ENCODE assay signal across 8 cellular contexts in the genomic region with DNA sequence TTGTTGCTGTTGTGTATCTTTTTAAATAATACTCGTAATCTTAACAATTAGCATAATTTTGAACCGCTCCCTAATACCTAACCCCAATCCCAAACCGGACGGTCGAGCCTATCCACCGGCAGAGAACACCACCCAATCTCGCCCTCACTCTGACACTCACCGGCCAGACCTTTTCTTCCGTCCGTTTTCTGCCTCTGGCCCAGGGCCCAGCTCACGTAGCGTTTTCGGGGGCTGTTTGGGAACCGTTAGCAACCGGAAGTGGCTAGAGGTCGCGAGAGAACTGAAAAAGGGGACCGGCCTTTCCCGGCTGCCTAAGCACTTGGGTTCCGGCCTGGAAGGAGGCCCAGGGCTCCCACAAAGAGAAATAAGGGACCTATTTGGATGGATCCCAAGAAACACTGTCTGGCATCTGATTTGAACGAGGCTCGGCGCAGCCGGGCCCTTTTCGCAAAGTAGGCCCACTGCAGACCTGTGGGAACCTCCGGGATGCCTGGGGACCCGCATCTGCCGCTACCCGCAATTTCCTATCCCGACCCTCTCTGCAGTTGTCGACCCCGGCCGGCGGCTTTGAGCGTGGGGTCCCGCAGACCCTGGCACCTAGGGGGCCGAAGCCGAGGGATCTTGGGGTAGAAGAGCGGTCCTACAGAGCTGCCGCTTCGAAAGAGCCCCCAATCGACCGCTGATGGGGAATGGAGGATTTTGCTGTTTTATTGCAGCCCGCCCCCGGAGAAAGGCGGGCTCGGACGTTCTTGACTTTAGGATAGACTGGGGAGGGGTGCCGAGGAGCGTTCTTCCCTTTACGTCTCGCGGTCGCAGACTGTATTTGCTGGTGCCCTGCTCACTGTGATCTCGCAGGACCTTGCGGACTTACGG. TPM values are rescaled to one million over a fixed set of nuclear protein-coding genes. Genes with fewer than 3 reads are reported as not detected.
DNase-seq lines count a peak whose midpoint lies in the region; ATAC-seq and TF ChIP-seq lines count a peak whose summit lies in the region.

No MANE protein-coding gene starts in this region.

- H3K9me3 ChIP-seq in IMR-90 (ENCODE audit: control insufficient read depth, insufficient read depth, low read length) (no peaks in the 10 kb centered on the region), PC-3 (ENCODE audit: low read length) (no peaks in the 10 kb centered on the region), esophagus (ENCODE audit: control insufficient read depth in 2 of 2, insufficient read depth in 1 of 2, low read depth in 1 of 2, low read length in 1 of 2) (peaks cover 0 to under 1% of the 10 kb centered on the region in 2 donors), mucosa of stomach (ENCODE audit: control insufficient read depth, low read length) (no peaks in the 10 kb centered on the region)

- 0% methylated on average over 13 of the region's 57 CpGs; no CpG with 5 or more reads in 1 of the 2 experiments for WGBS in IMR-90 (ENCODE audit: extremely low coverage in 2 of 2, insufficient read length in 1 of 2), 2 experiments
- WGBS in esophagus, 2 donors = 0 to 1% methylated on average over 57 of the region's 57 CpGs

- dilution Hi-C loops in IMR-90 (cut with HindIII; ENCODE audit: low sequenced_read_pairs, unreplicated experiment) = no loop called here

- H3K27ac ChIP-seq in IMR-90 (ENCODE audit: insufficient read depth, low read length) = peak overlapping the region; percentile 94
- peak overlapping the region; percentile 52 for H3K27ac ChIP-seq in PC-3 (ENCODE audit: low read length)
- peak overlapping the region; percentile 90 to 97 for H3K27ac ChIP-seq in esophagus (ENCODE audit: low read depth in 2 of 2, low read length in 1 of 2)

- H3K56ac ChIP-seq in IMR-90 (ENCODE audit: extremely low read depth, insufficient read depth, low read length) = peak overlapping the region; percentile 97

- H3K4me1 ChIP-seq in IMR-90 (ENCODE audit: control insufficient read depth, insufficient read depth, low read length) (peaks cover 2% of the 10 kb centered on the region; the same call in 1 of the 2 replicates), PC-3 (ENCODE audit: insufficient read depth, low read length) (peaks cover 14% of the 10 kb centered on the region), esophagus (ENCODE audit: control insufficient read depth in 2 of 2, insufficient read depth in 2 of 2, low read length in 1 of 2) (peaks cover 0 to 3% of the 10 kb centered on the region in 2 donors), mucosa of stomach (ENCODE audit: control insufficient read depth, insufficient read depth, low read length) (peaks cover 4% of the 10 kb centered on the region)

- TF ChIP-seq POLR2A in IMR-90 (IDR thresholded peaks at IDR 0.05; ENCODE audit: low read depth, low read length) = peak; percentile 72

- TF ChIP-seq RAD21 in IMR-90 (IDR thresholded peaks at IDR 0.05; ENCODE audit: low read length) = no peak

- BruUV-seq in IMR-90 (replicated peaks; lab: Mats Ljungman, UMichigan) = no TSS peak
- BruUV-seq in PC-3 (replicated peaks; lab: Mats Ljungman, UMichigan) = no TSS peak

- H3K4me1 Mint-ChIP-seq in activated T-cell treated with anti-CD3 and anti-CD28 coated beads, Interleukin-2, amount 50 U/mL, for 4 hours (ENCODE audit: low read depth) = peaks cover 67% of the 10 kb centered on the region

- H3K4me3 Mint-ChIP-seq in activated T-cell treated with anti-CD3 and anti-CD28 coated beads, Interleukin-2, amount 50 U/mL, for 4 hours = peak overlapping the region; percentile 98

- H3F3A ChIP-seq in PC-3 (ENCODE audit: low read length, unreplicated experiment) = no peaks in the 10 kb centered on the region

- CTCF ChIA-PET in IMR-90 (lab: Yijun Ruan, JAX) (interaction anchor here (1.2 kb wide), 1 partner anchor 219 kb away, joined by 4 read pairs; no protein-coding TSS in a partner anchor), PC-3 (lab: Charles Lee) (no interaction called here)

- no peak overlapping the region for H2BK20ac ChIP-seq in IMR-90 (ENCODE audit: low read depth, low read length)

- peaks cover 19% of the 10 kb centered on the region for H3K36me3 Mint-ChIP-seq in activated T-cell treated with anti-CD3 and anti-CD28 coated beads, Interleukin-2, amount 50 U/mL, for 4 hours (ENCODE audit: insufficient read depth)

- H3K79me2 ChIP-seq in PC-3 (ENCODE audit: low read length) = peaks cover 18% of the 10 kb centered on the region

- TF ChIP-seq CTCF in IMR-90 (conservative IDR thresholded peaks at IDR 0.05; ENCODE audit: low read depth, low read length) = no peak
- TF ChIP-seq CTCF in PC-3 (conservative IDR thresholded peaks at IDR 0.05; ENCODE audit: low read depth, low read length) = no peak

- H3K9me1 ChIP-seq in IMR-90 (ENCODE audit: insufficient read depth, low read length) = no peaks in the 10 kb centered on the region

- H3K27me3 ChIP-seq in IMR-90 (ENCODE audit: control insufficient read depth, insufficient read depth, low read length) = no peaks in the 10 kb centered on the region
- no peaks in the 10 kb centered on the region for H3K27me3 ChIP-seq in PC-3 (ENCODE audit: low read length)
- no peaks in the 10 kb centered on the region for H3K27me3 ChIP-seq in esophagus (ENCODE audit: control insufficient read depth in 1 of 2, insufficient read depth in 2 of 2, low read length in 2 of 2)
- no peaks in the 10 kb centered on the region for H3K27me3 ChIP-seq in mucosa of stomach (ENCODE audit: control insufficient read depth, insufficient read depth, low read length)

- peak overlapping the region; percentile 83 for H2BK5ac ChIP-seq in IMR-90 (ENCODE audit: low read depth, low read length, poor library complexity, severe bottlenecking)

- H3K4me2 ChIP-seq in IMR-90 (ENCODE audit: low read depth, low read length) = peak overlapping the region; percentile 88
- peak overlapping the region; percentile 95 for H3K4me2 ChIP-seq in PC-3 (ENCODE audit: low read length)

- ATAC-seq in GM21528 (IDR thresholded peaks at IDR 0.05; ENCODE audit: low FRiP score, unreplicated experiment) (peak; percentile 58), IMR-90 (ENCODE audit: low read depth) (peak; percentile 70), PC-3 (peak; percentile 59)
- peak; percentile 57 to 58 for ATAC-seq in activated T-cell treated with anti-CD3 and anti-CD28 coated beads, Interleukin-2, amount 50 U/mL, for 4 hours

- POLR2A ChIA-PET in IMR-90 (lab: Charles Lee; ENCODE audit: unreplicated experiment) (interaction anchor here (0.6 to 0.7 kb wide), 2 partner anchors 130 to 776 kb away, joined by 3 to 4 read pairs; a partner anchor contains a TSS), PC-3 (lab: Charles Lee; ENCODE audit: unreplicated experiment) (interaction anchor here (0.6 to 1.2 kb wide), 3 partner anchors 32 to 383 kb away, joined by 3 to 4 read pairs (median 3); a partner anchor contains a TSS)

- peak overlapping the region; percentile 68 to 84 for H4K8ac ChIP-seq in IMR-90 (ENCODE audit: low read depth in 2 of 2, low read length in 2 of 2)

- peak overlapping the region; percentile 85 for H3K4ac ChIP-seq in IMR-90 (ENCODE audit: low read depth, low read length)

- H2AK5ac ChIP-seq in IMR-90 (ENCODE audit: low read depth, low read length) = no peak overlapping the region

- no peaks in the 10 kb centered on the region for H3K9me2 ChIP-seq in PC-3 (replicated peaks; ENCODE audit: low read length)

- in situ Hi-C loops in IMR-90 (cut with MboI; ENCODE audit: low sequenced_read_pairs) = no loop called here

- H3K27me3 Mint-ChIP-seq in activated T-cell treated with anti-CD3 and anti-CD28 coated beads, Interleukin-2, amount 50 U/mL, for 4 hours (ENCODE audit: low read depth) = no peaks in the 10 kb centered on the region

- peak overlapping the region; percentile 76 for H4K91ac ChIP-seq in IMR-90 (ENCODE audit: insufficient read depth, low read depth, low read length)

- intact Hi-C loops in IMR-90 (cut with micrococcal nuclease) (loop anchor here (2.0 to 5.0 kb wide), 3 partner anchors 76 to 260 kb away; a partner anchor contains a TSS), PC-3 (cut with micrococcal nuclease) (loop anchor here (2.0 to 10.0 kb wide), 6 partner anchors 32 to 448 kb away; a partner anchor contains a TSS)

- H2AFZ ChIP-seq in IMR-90 (replicated peaks; ENCODE audit: low read length, poor library complexity) (peak overlapping the region; percentile 97), PC-3 (ENCODE audit: low read length) (peak overlapping the region; percentile 100)

- DNase-seq in DMS 273 (lab: John Stamatoyannopoulos, UW; ENCODE audit: unreplicated experiment) = peak; percentile 99
- peak; percentile 96 for DNase-seq in IMR-90
- peak; percentile 90 for DNase-seq in PC-3
- peak; percentile 70 for DNase-seq in activated T-cell treated with anti-CD3 and anti-CD28 coated beads, Interleukin-2, amount 50 U/mL, for 4 hours
- DNase-seq in stimulated activated CD8-positive, alpha-beta memory T cell treated with anti-CD3 and anti-CD28 coated beads, Interleukin-4, amount 100 ng/mL, for 48 hours = peak; percentile 87

- H2AK9ac ChIP-seq in IMR-90 (replicated peaks; ENCODE audit: low read depth, low read length, poor library complexity) = peak overlapping the region; percentile 85

- H2BK120ac ChIP-seq in IMR-90 (ENCODE audit: low read depth, low read length) = peak overlapping the region; percentile 38

- no peaks in the 10 kb centered on the region for H4K20me1 ChIP-seq in IMR-90 (ENCODE audit: insufficient read depth, low read length)
- H4K20me1 ChIP-seq in PC-3 (ENCODE audit: low read length) = no peaks in the 10 kb centered on the region

- peak overlapping the region; percentile 80 for H3K18ac ChIP-seq in IMR-90 (ENCODE audit: low read depth, low read length)

- peak overlapping the region; percentile 88 for H3K14ac ChIP-seq in IMR-90 (replicated peaks; ENCODE audit: low read depth, low read length)

- peak overlapping the region; percentile 64; the same call in 2 of the 3 replicates for H2BK15ac ChIP-seq in IMR-90 (ENCODE audit: low read depth, low read length)

- H4K5ac ChIP-seq in IMR-90 (ENCODE audit: low read depth, low read length) = peak overlapping the region; percentile 96

- H3K23ac ChIP-seq in IMR-90 (ENCODE audit: low read depth, low read length) = peak overlapping the region; percentile 81

- H3K36me3 ChIP-seq in IMR-90 (ENCODE audit: control insufficient read depth, insufficient read depth, low read length) (no peaks in the 10 kb centered on the region; the same call in 1 of the 2 replicates), PC-3 (ENCODE audit: low read depth, low read length) (no peaks in the 10 kb centered on the region), esophagus (ENCODE audit: control insufficient read depth in 2 of 2, insufficient read depth in 2 of 2, low read length in 1 of 2) (no peaks in the 10 kb centered on the region), mucosa of stomach (ENCODE audit: control insufficient read depth, insufficient read depth, low read length) (no peaks in the 10 kb centered on the region)

- H3K79me1 ChIP-seq in IMR-90 (ENCODE audit: low read depth in 1 of 2, low read length in 2 of 2) = peaks cover 5 to 34% of the 10 kb centered on the region in 2 experiments; a peak in 3 of 4 replicates

- H3K4me3 ChIP-seq in IMR-90 (ENCODE audit: insufficient read depth, low read depth, low read length) = peak overlapping the region; percentile 95
- H3K4me3 ChIP-seq in PC-3 (ENCODE audit: low read length) = peak overlapping the region; percentile 91
- peak overlapping the region; percentile 66 to 93 for H3K4me3 ChIP-seq in esophagus (ENCODE audit: low read depth in 1 of 2, low read length in 2 of 2)
- peak overlapping the region; percentile 56 for H3K4me3 ChIP-seq in mucosa of stomach (ENCODE audit: low read length)

- H3K9ac ChIP-seq in IMR-90 (ENCODE audit: low read depth, low read length) (peak overlapping the region; percentile 99), PC-3 (ENCODE audit: low read length) (peak overlapping the region; percentile 87), mucosa of stomach (ENCODE audit: low read length) (peak overlapping the region; percentile 74)

- no peaks in the 10 kb centered on the region for H3K9me3 Mint-ChIP-seq in activated T-cell treated with anti-CD3 and anti-CD28 coated beads, Interleukin-2, amount 50 U/mL, for 4 hours

RNA-seq across cellular contexts. Expression of a gene that starts 4.9 kb away (rescaled TPM):
- 15.0 and 22.8 TPM in 2 replicates for total RNA-seq in IMR-90 (2012; rRNA removed)
- 4.5 and 8.3 TPM in 2 replicates for polyA plus RNA-seq in IMR-90 (2012; rRNA removed)
- polyA plus RNA-seq in IMR-90 (2012; cell fraction: cytosol; rRNA removed) = 1.0 and 1.5 TPM in 2 replicates
- 4.6 and 32.4 TPM in 2 replicates for polyA plus RNA-seq in IMR-90 (2012; cell fraction: nucleus; rRNA removed; ENCODE audit: low replicate concordance)
- 10.3 and 12.0 TPM in 2 replicates for total RNA-seq in PC-3 (2014; rRNA removed)
- 10 to 100 TPM; 10.0 to 12.4 (median 11.4) TPM for total RNA-seq in activated T-cell treated with anti-CD3 and anti-CD28 coated beads, Interleukin-2, amount 50 U/mL, for 4 hours
- polyA plus RNA-seq in esophagus = 1 to 10 TPM; 1.7 to 2.7 TPM

RNA-seq across cellular contexts. Expression of a gene that starts 12.4 kb away (rescaled TPM):
- 2.5 and 3.0 TPM in 2 replicates for total RNA-seq in IMR-90 (2012; rRNA removed)
- polyA plus RNA-seq in IMR-90 (2012; rRNA removed) = 1.7 and 1.8 TPM in 2 replicates
- 0.43 and 0.80 TPM in 2 replicates for polyA plus RNA-seq in IMR-90 (2012; cell fraction: cytosol; rRNA removed)
- polyA plus RNA-seq in IMR-90 (2012; cell fraction: nucleus; rRNA removed; ENCODE audit: low replicate concordance) = 0.99 and 2.2 TPM in 2 replicates
- 4.5 and 8.1 TPM in 2 replicates for total RNA-seq in PC-3 (2014; rRNA removed)
- 1 to 10 TPM; 3.8 to 4.7 (median 3.9) TPM for total RNA-seq in activated T-cell treated with anti-CD3 and anti-CD28 coated beads, Interleukin-2, amount 50 U/mL, for 4 hours
- 1 to 10 TPM; 3.7 to 6.3 TPM for polyA plus RNA-seq in esophagus

RNA-seq across cellular contexts. Expression of a gene that starts 56.5 kb away (rescaled TPM):
- 0.28 and 0.36 TPM in 2 replicates for total RNA-seq in IMR-90 (2012; rRNA removed)
- 0.07 and 0.09 TPM in 2 replicates for polyA plus RNA-seq in IMR-90 (2012; rRNA removed)
- 0.01 TPM in 1 of 2 replicates, not detected in the other for polyA plus RNA-seq in IMR-90 (2012; cell fraction: cytosol; rRNA removed)
- 0.06 TPM in 1 of 2 replicates, not detected in the other for polyA plus RNA-seq in IMR-90 (2012; cell fraction: nucleus; rRNA removed; ENCODE audit: low replicate concordance)
- 8.9 and 12.1 TPM in 2 replicates for total RNA-seq in PC-3 (2014; rRNA removed)
- total RNA-seq in activated T-cell treated with anti-CD3 and anti-CD28 coated beads, Interleukin-2, amount 50 U/mL, for 4 hours = 1 to 10 TPM; 2.0 to 2.1 (median 2.0) TPM
- 1 to 10 TPM; 1.8 to 3.0 TPM for polyA plus RNA-seq in esophagus

Comparison
In these comparisons a context has a peak if more than half of its experiments do, and no peak if none do; other contexts are left out.
1. Peak in every context shown above with its lines: DNase-seq, ATAC-seq, H3K4me3 ChIP-seq and H3K27ac ChIP-seq.